Comparison of ENCODE assay signal across 8 cellular contexts in the genomic region with DNA sequence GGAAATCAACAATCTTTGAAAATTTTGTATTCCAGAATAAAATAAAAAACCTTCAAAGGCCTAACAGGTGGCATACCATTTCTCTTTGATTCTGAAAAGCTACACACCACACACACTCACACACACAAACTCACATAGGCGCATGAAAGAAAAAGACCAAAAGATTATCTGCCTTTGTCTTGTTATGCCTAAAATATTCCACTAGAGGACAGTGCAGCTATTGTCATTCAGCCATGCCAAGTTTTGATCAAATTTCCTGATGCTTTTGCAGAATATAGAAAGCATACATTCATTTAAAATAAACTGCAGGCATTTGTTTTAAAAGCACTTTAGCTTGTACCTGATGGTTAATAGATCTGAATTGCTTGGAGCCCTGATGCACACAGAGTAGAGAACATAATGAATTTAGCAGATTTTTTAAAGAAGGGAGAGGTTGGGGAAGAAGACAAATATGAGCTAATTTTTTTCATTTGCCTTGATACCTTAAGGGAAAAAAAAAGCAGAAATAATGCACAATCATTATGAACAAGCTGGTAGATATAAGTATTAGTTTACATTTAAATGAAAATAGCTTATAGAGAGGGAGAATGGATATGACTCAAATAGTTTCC.
DNase-seq lines count a peak whose midpoint lies in the region; ATAC-seq and TF ChIP-seq lines count a peak whose summit lies in the region.

No MANE protein-coding gene starts in this region.

- peak; percentile 77 for ATAC-seq in HG02981 (IDR thresholded peaks at IDR 0.05; ENCODE audit: unreplicated experiment)

- WGBS in sigmoid colon, 2 donors: 28 to 55% methylated on average over 1 of the region's 1 CpG

- no peaks in the 10 kb centered on the region for H3K36me3 Mint-ChIP-seq in T-helper 2 cell treated with Interferon-gamma antibody and Interleukin-4, amounts not matched to agents 5 μg/mL and 100 μg/mL, for 36 hours (ENCODE audit: low read depth)

- H3K4me3 ChIP-seq in OCI-LY1 (ENCODE audit: low read depth, low read length, poor library complexity, severe bottlenecking) (no peak overlapping the region), fibroblast of lung (replicated peaks in 1 of 4; ENCODE audit: control extremely low read depth in 1 of 4, insufficient read depth in 1 of 4, low read depth in 3 of 4, low read length in 4 of 4) (no peak overlapping the region), sigmoid colon (no peak overlapping the region)

- no peaks in the 10 kb centered on the region for H3K27me3 Mint-ChIP-seq in T-helper 2 cell treated with Interferon-gamma antibody and Interleukin-4, amounts not matched to agents 5 μg/mL and 100 μg/mL, for 36 hours (ENCODE audit: low read depth)

- H3K4me3 Mint-ChIP-seq in T-helper 2 cell treated with Interferon-gamma antibody and Interleukin-4, amounts not matched to agents 5 μg/mL and 100 μg/mL, for 36 hours: no peak overlapping the region

- no peaks in the 10 kb centered on the region for H3K9me2 ChIP-seq in OCI-LY1 (ENCODE audit: low read depth, low read length)

- H3K36me3 ChIP-seq in OCI-LY1 (ENCODE audit: insufficient read depth, low read length): no peaks in the 10 kb centered on the region
- H3K36me3 ChIP-seq in fibroblast of lung (ENCODE audit: control insufficient read depth, insufficient read depth, low read length): no peaks in the 10 kb centered on the region
- no peaks in the 10 kb centered on the region for H3K36me3 ChIP-seq in sigmoid colon

- H3K4me1 ChIP-seq in OCI-LY1 (ENCODE audit: insufficient read depth, low read length, severe bottlenecking) (peaks cover 15% of the 10 kb centered on the region), fibroblast of lung (ENCODE audit: control insufficient read depth, extremely low read depth, insufficient read depth, low read length) (no peaks in the 10 kb centered on the region), sigmoid colon (no peaks in the 10 kb centered on the region)

- H3K27me3 ChIP-seq in OCI-LY1 (ENCODE audit: insufficient read depth, low read length) (no peaks in the 10 kb centered on the region), fibroblast of lung (ENCODE audit: control insufficient read depth, insufficient read depth, low read length) (no peaks in the 10 kb centered on the region), sigmoid colon (no peaks in the 10 kb centered on the region)

- peaks cover 4% of the 10 kb centered on the region for H3K9me3 Mint-ChIP-seq in T-helper 2 cell treated with Interferon-gamma antibody and Interleukin-4, amounts not matched to agents 5 μg/mL and 100 μg/mL, for 36 hours

- H3K9me3 ChIP-seq in OCI-LY1 (ENCODE audit: low read length) (no peaks in the 10 kb centered on the region), fibroblast of lung (ENCODE audit: control insufficient read depth, insufficient read depth, low read depth, low read length) (no peaks in the 10 kb centered on the region), sigmoid colon (no peaks in the 10 kb centered on the region)

- no peaks in the 10 kb centered on the region for H3K4me1 Mint-ChIP-seq in T-helper 2 cell treated with Interferon-gamma antibody and Interleukin-4, amounts not matched to agents 5 μg/mL and 100 μg/mL, for 36 hours (ENCODE audit: low read depth)

- peak; percentile 3 for DNase-seq in DMS53 treated with DMSO at 0.1 percent for 48 hours (lab: John Stamatoyannopoulos, UW; ENCODE audit: unreplicated experiment)
- peak; percentile 10 to 60 for DNase-seq in fibroblast of lung (ENCODE audit: low read depth in 2 of 2)
- DNase-seq in sigmoid colon: no peak
- DNase-seq in HuH-7.5 (ENCODE audit: low spot score): no peak
- DNase-seq in T-helper 2 cell treated with Interferon-gamma antibody and Interleukin-4, amounts not matched to agents 5 μg/mL and 100 μg/mL, for 36 hours (ENCODE audit: low spot score): no peak
- DNase-seq in activated CD4-positive, alpha-beta T cell treated with anti-CD3 and anti-CD28 coated beads for 4 hours: no peak

- H4K20me1 ChIP-seq in OCI-LY1 (ENCODE audit: insufficient read depth, low read length) (no peaks in the 10 kb centered on the region), fibroblast of lung (ENCODE audit: control insufficient read depth, extremely low read depth, insufficient read depth, low read length) (no peaks in the 10 kb centered on the region)

- H3K27ac ChIP-seq in OCI-LY1 (ENCODE audit: low read depth, low read length, poor library complexity, severe bottlenecking) (no peak overlapping the region), fibroblast of lung (ENCODE audit: insufficient read depth, low read length) (no peak overlapping the region), sigmoid colon (no peak overlapping the region)

- TF ChIP-seq POLR2A in sigmoid colon (IDR thresholded peaks at IDR 0.05): no peak

- H3K9ac ChIP-seq in OCI-LY1 (ENCODE audit: low read length): no peak overlapping the region
- H3K9ac ChIP-seq in fibroblast of lung (ENCODE audit: insufficient read depth, low read length): no peak overlapping the region

- H3F3A ChIP-seq in OCI-LY1 (ENCODE audit: insufficient read depth, low read length): no peaks in the 10 kb centered on the region

- intact Hi-C loops in sigmoid colon (cut with DNase I): no loop called here

- TF ChIP-seq CTCF in OCI-LY1 (IDR thresholded peaks at IDR 0.05; ENCODE audit: low read length) (peak; percentile 91), fibroblast of lung (conservative IDR thresholded peaks at IDR 0.05 in 1 of 2, IDR thresholded peaks at IDR 0.05 in 1 of 2; ENCODE audit: low read depth in 1 of 2, low read length in 2 of 2) (peak; percentile 93 to 96), sigmoid colon (IDR thresholded peaks at IDR 0.05) (peak; percentile 50 to 88 (median 80))

- H3K27ac Mint-ChIP-seq in T-helper 2 cell treated with Interferon-gamma antibody and Interleukin-4, amounts not matched to agents 5 μg/mL and 100 μg/mL, for 36 hours: no peak overlapping the region

- H3K4me2 ChIP-seq in OCI-LY1 (ENCODE audit: low read length): no peak overlapping the region
- no peak overlapping the region for H3K4me2 ChIP-seq in fibroblast of lung (ENCODE audit: extremely low read depth, insufficient read depth, low read length)

- no peak for TF ChIP-seq EP300 in sigmoid colon (IDR thresholded peaks at IDR 0.05)

- H2AFZ ChIP-seq in OCI-LY1 (ENCODE audit: low read length) (no peak overlapping the region), fibroblast of lung (ENCODE audit: low read length) (no peak overlapping the region)

- H3K79me2 ChIP-seq in OCI-LY1 (ENCODE audit: insufficient read depth, low read length): no peaks in the 10 kb centered on the region
- H3K79me2 ChIP-seq in fibroblast of lung (ENCODE audit: control insufficient read depth, insufficient read depth, low read length): no peaks in the 10 kb centered on the region

Comparison
In these comparisons a context has a peak if more than half of its experiments do, and no peak if none do; other contexts are left out.
1. DNase-seq: peak in DMS53 treated with DMSO at 0.1 percent for 48 hours (single experiment) and fibroblast of lung (2 of 2); none in sigmoid colon (single experiment), HuH-7.5 (single experiment), T-helper 2 cell treated with Interferon-gamma antibody and Interleukin-4, amounts not matched to agents 5 μg/mL and 100 μg/mL, for 36 hours (single experiment) and activated CD4-positive, alpha-beta T cell treated with anti-CD3 and anti-CD28 coated beads for 4 hours (0 of 2).
2. Peak in every context shown above with its lines, with median percentiles within 50 percentile points of each other: CTCF ChIP-seq.